29 cellular contexts compared by ENCODE assay signal in genomic region chr4:121814756-121815155, GRCh38. TPM values are rescaled to one million over a fixed set of nuclear protein-coding genes. Genes with fewer than 3 reads are reported as not detected.
"Had no signal": no experiment of that assay in that cellular context is flagged by ENCODE, and none has a peak within 500 bp of the region (broad histone marks: within the 10 kb centered on the region; RNA-seq: fewer than 3 reads in every experiment).

No MANE protein-coding gene starts in this region.

- ATAC-seq: activated CD8-positive, alpha-beta memory T cell treated with anti-CD3 and anti-CD28 coated beads, Interleukin-2, amount 10 ng/mL, durations not matched to agents 7 days and 5 days; heart right ventricle; left ventricle myocardium superior had no signal

- FAIRE-seq: endothelial cell of umbilical vein, small intestine had no signal

- H3K36me3 ChIP-seq: breast epithelium, prostate gland had no signal

- H3K27me3 Mint-ChIP-seq: activated B cell treated with CpG ODN at 0.5 μM for 24 hours; activated CD4-positive, alpha-beta memory T cell treated with anti-CD3 and anti-CD28 coated beads, Interleukin-2, amount 10 ng/mL, durations not matched to agents 7 days and 5 days; activated CD8-positive, alpha-beta memory T cell treated with anti-CD3 and anti-CD28 coated beads, Interleukin-2, amount 10 ng/mL, durations not matched to agents 7 days and 5 days; activated naive CD4-positive, alpha-beta T cell treated with anti-CD3 and anti-CD28 coated beads, Interleukin-2, amount 50 U/mL, for 24 hours; dendritic cell treated with granulocyte-macrophage colony-stimulating factor and Interleukin-4, amounts not matched to agents 40 ng/mL and 50 ng/mL, for 4 days; memory B cell had no signal

- H3K4me3 Mint-ChIP-seq: activated B cell treated with CpG ODN at 0.5 μM for 24 hours; activated CD4-positive, alpha-beta memory T cell treated with anti-CD3 and anti-CD28 coated beads, Interleukin-2, amount 10 ng/mL, durations not matched to agents 7 days and 5 days; activated CD8-positive, alpha-beta memory T cell treated with anti-CD3 and anti-CD28 coated beads, Interleukin-2, amount 10 ng/mL, durations not matched to agents 7 days and 5 days; activated naive CD4-positive, alpha-beta T cell treated with anti-CD3 and anti-CD28 coated beads, Interleukin-2, amount 50 U/mL, for 24 hours; dendritic cell treated with granulocyte-macrophage colony-stimulating factor and Interleukin-4, amounts not matched to agents 40 ng/mL and 50 ng/mL, for 4 days; immature natural killer cell; memory B cell had no signal

- H3K27me3 ChIP-seq: adrenal gland, breast epithelium, esophagus muscularis mucosa, heart right ventricle, right atrium auricular region, upper lobe of left lung had no signal

- H3K4me1 Mint-ChIP-seq: activated B cell treated with CpG ODN at 0.5 μM for 24 hours; activated naive CD4-positive, alpha-beta T cell treated with anti-CD3 and anti-CD28 coated beads, Interleukin-2, amount 50 U/mL, for 24 hours; memory B cell had no signal

- H3K27ac ChIP-seq: adrenal gland, breast epithelium, esophagus muscularis mucosa, heart right ventricle, prostate gland, right atrium auricular region, thoracic aorta, upper lobe of left lung had no signal

- H3K9me3 Mint-ChIP-seq: activated B cell treated with CpG ODN at 0.5 μM for 24 hours; activated CD4-positive, alpha-beta memory T cell treated with anti-CD3 and anti-CD28 coated beads, Interleukin-2, amount 10 ng/mL, durations not matched to agents 7 days and 5 days; activated naive CD4-positive, alpha-beta T cell treated with anti-CD3 and anti-CD28 coated beads, Interleukin-2, amount 50 U/mL, for 24 hours; dendritic cell treated with granulocyte-macrophage colony-stimulating factor and Interleukin-4, amounts not matched to agents 40 ng/mL and 50 ng/mL, for 4 days; immature natural killer cell; memory B cell; neural crest cell had no signal

- H3K4me3 ChIP-seq: adrenal gland, breast epithelium, esophagus muscularis mucosa, heart right ventricle, prostate gland, right atrium auricular region, thoracic aorta, upper lobe of left lung had no signal

- H3K9me3 ChIP-seq: adrenal gland, breast epithelium, esophagus muscularis mucosa, heart right ventricle, prostate gland, right atrium auricular region, thoracic aorta, upper lobe of left lung had no signal

- DNase-seq: activated B cell treated with CpG ODN at 0.5 μM for 24 hours; activated CD4-positive, alpha-beta memory T cell treated with anti-CD3 and anti-CD28 coated beads, Interleukin-2, amount 10 ng/mL, durations not matched to agents 7 days and 5 days; activated CD4-positive, alpha-beta T cell treated with anti-CD3 and anti-CD28 coated beads for 48 hours; activated CD8-positive, alpha-beta memory T cell treated with anti-CD3 and anti-CD28 coated beads, Interleukin-2, amount 10 ng/mL, durations not matched to agents 7 days and 5 days; activated effector memory CD4-positive, alpha-beta T cell treated with Interleukin-2 at 50 U/mL for 16 hours; adrenal gland; effector CD8-positive, alpha-beta T cell; heart right ventricle; immature natural killer cell; left ventricle myocardium superior; small intestine; stimulated activated CD4-positive, alpha-beta T cell treated with anti-CD3 and anti-CD28 coated beads, Interleukin-15, amount 100 ng/mL, for 24 hours; stimulated activated CD4-positive, alpha-beta T cell treated with anti-CD3 and anti-CD28 coated beads, Interleukin-2, amount 100 ng/mL, for 48 hours; T-helper 9 cell; upper lobe of left lung had no signal

- H3K4me1 ChIP-seq: adrenal gland, breast epithelium, esophagus muscularis mucosa, prostate gland, right atrium auricular region, upper lobe of left lung had no signal

- H3K27ac Mint-ChIP-seq: activated B cell treated with CpG ODN at 0.5 μM for 24 hours; activated CD4-positive, alpha-beta memory T cell treated with anti-CD3 and anti-CD28 coated beads, Interleukin-2, amount 10 ng/mL, durations not matched to agents 7 days and 5 days; activated CD8-positive, alpha-beta memory T cell treated with anti-CD3 and anti-CD28 coated beads, Interleukin-2, amount 10 ng/mL, durations not matched to agents 7 days and 5 days; activated naive CD4-positive, alpha-beta T cell treated with anti-CD3 and anti-CD28 coated beads, Interleukin-2, amount 50 U/mL, for 24 hours; dendritic cell treated with granulocyte-macrophage colony-stimulating factor and Interleukin-4, amounts not matched to agents 40 ng/mL and 50 ng/mL, for 4 days; memory B cell had no signal

RNA-seq across cellular contexts. Expression of gene SMIM43, which starts 49.8 kb away (rescaled TPM):
- total RNA-seq: activated B cell treated with CpG ODN at 0.5 μM for 24 hours; activated CD4-positive, alpha-beta memory T cell treated with anti-CD3 and anti-CD28 coated beads, Interleukin-2, amount 10 ng/mL, durations not matched to agents 7 days and 5 days; astrocyte; breast epithelium; cerebellum; endothelial cell of umbilical vein; left ventricle myocardium superior; mononuclear cell; osteocyte; prostate gland; right atrium auricular region; thoracic aorta; upper lobe of left lung had no signal
- polyA plus RNA-seq: immature natural killer cell had no signal
